Comparison of ENCODE assay signal across 15 cellular contexts in the genomic region with DNA sequence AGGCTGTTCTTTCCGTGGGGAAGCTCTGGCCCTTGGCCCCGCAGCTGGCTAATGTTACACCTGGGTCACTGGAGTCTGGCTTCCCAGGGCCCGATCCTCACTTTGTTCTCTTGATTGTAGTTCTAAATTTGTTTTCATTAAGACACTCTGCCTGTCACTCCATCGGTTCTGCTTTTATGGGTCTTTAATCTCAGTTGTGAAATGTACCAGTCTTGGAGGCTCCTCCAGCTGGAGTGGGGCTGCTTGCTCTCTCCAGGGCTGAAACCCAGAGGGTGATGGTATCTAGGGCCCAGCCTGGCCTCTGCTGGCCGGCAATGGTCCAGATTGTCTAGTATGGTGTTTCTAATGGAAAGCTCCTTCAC.
DNase-seq lines count a peak whose midpoint lies in the region; ATAC-seq, FAIRE-seq and TF ChIP-seq lines count a peak whose summit lies in the region.
"Had no signal": no experiment of that assay in that cellular context is flagged by ENCODE, and none has a peak within 500 bp of the region (broad histone marks: within the 10 kb centered on the region; RNA-seq: fewer than 3 reads in every experiment).

No MANE protein-coding gene starts in this region.

- peak overlapping the region; percentile 7 for H2AFZ ChIP-seq in astrocyte (ENCODE audit: low read depth, low read length)

- DNase-seq in astrocyte (ENCODE audit: low read depth), result no peak
- peak; percentile 93 for DNase-seq in left kidney (ENCODE audit: low read depth, low spot score)
- DNase-seq in stimulated activated effector memory CD8-positive, alpha-beta T cell treated with anti-CD3 and anti-CD28 coated beads, Interleukin-12 subunit alpha, Interleukin-12 subunit beta, amount 100 ng/mL, for 72 hours (ENCODE audit: low spot score in 2 of 2), result no peak
- DNase-seq in DMS 273 (lab: John Stamatoyannopoulos, UW; ENCODE audit: unreplicated experiment), result no peak
- no peak for DNase-seq in hepatic stellate cell (ENCODE audit: low spot score)
- DNase-seq: activated CD4-positive, alpha-beta memory T cell treated with anti-CD3 and anti-CD28 coated beads, Interleukin-2, amount 10 ng/mL, durations not matched to agents 7 days and 5 days; effector memory CD4-positive, alpha-beta T cell; naive thymus-derived CD4-positive, alpha-beta T cell; NCI-H1417 treated with DMSO at 0.1 percent for 48 hours; NCI-H446; T1000 had no signal

- TF ChIP-seq CTCF in astrocyte (IDR thresholded peaks at IDR 0.05; ENCODE audit: insufficient read depth, low read depth, low read length), result no peak

- H3K4me2 ChIP-seq in astrocyte (ENCODE audit: low read length), result peak overlapping the region; percentile 75

- H3K4me1 ChIP-seq in HUES64 (ENCODE audit: insufficient read depth, low read length) (peaks cover 36% of the 10 kb centered on the region), astrocyte (ENCODE audit: insufficient read depth, low read length) (peaks cover 42% of the 10 kb centered on the region)

- peaks cover 33% of the 10 kb centered on the region for H3K4me1 Mint-ChIP-seq in astrocyte (ENCODE audit: low read depth, unreplicated experiment)
- H3K4me1 Mint-ChIP-seq in stimulated activated effector memory CD8-positive, alpha-beta T cell treated with anti-CD3 and anti-CD28 coated beads, Interleukin-12 subunit alpha, Interleukin-12 subunit beta, amount 100 ng/mL, for 72 hours, result no peaks in the 10 kb centered on the region
- H3K4me1 Mint-ChIP-seq: activated CD4-positive, alpha-beta memory T cell treated with anti-CD3 and anti-CD28 coated beads, Interleukin-2, amount 10 ng/mL, durations not matched to agents 7 days and 5 days; activated T-helper 17 cell treated with anti-CD3 and anti-CD28 coated beads, Interleukin-2, amount 50 U/mL, for 72 hours; naive thymus-derived CD4-positive, alpha-beta T cell had no signal

- H3K27me3 ChIP-seq in HUES64 (ENCODE audit: insufficient read depth, low read length) (peaks cover 6% of the 10 kb centered on the region; the same call in 1 of the 2 replicates), astrocyte (ENCODE audit: insufficient read depth, low read length) (no peaks in the 10 kb centered on the region)
- H3K27me3 ChIP-seq: ascending aorta had no signal

- no peaks in the 10 kb centered on the region for H3K36me3 ChIP-seq in HUES64 (ENCODE audit: insufficient read depth, low read length)
- H3K36me3 ChIP-seq in astrocyte (ENCODE audit: insufficient read depth, low read length), result no peaks in the 10 kb centered on the region
- H3K36me3 ChIP-seq: ascending aorta had no signal

- no peaks in the 10 kb centered on the region for H3K36me3 Mint-ChIP-seq in astrocyte (ENCODE audit: low read depth, unreplicated experiment)
- no peaks in the 10 kb centered on the region for H3K36me3 Mint-ChIP-seq in stimulated activated effector memory CD8-positive, alpha-beta T cell treated with anti-CD3 and anti-CD28 coated beads, Interleukin-12 subunit alpha, Interleukin-12 subunit beta, amount 100 ng/mL, for 72 hours
- H3K36me3 Mint-ChIP-seq: naive thymus-derived CD4-positive, alpha-beta T cell had no signal

- H3K9ac ChIP-seq in HUES64 (ENCODE audit: low read depth, low read length) (peak overlapping the region; percentile 48; the same call in 1 of the 2 replicates), astrocyte (ENCODE audit: low read length) (peak overlapping the region; percentile 71)

- 75% methylated on average over 5 of the region's 5 CpGs for WGBS in HUES64

- H3K27ac ChIP-seq in HUES64 (ENCODE audit: low read depth, low read length) (peak overlapping the region; percentile 77), astrocyte (ENCODE audit: low read depth, low read length) (peak overlapping the region; percentile 88)
- H3K27ac ChIP-seq: ascending aorta had no signal

- no peak for FAIRE-seq in astrocyte (lab: Jason Lieb, UNC)

- peaks cover 4% of the 10 kb centered on the region for H3K9me3 Mint-ChIP-seq in astrocyte (ENCODE audit: unreplicated experiment)
- H3K9me3 Mint-ChIP-seq in stimulated activated effector memory CD8-positive, alpha-beta T cell treated with anti-CD3 and anti-CD28 coated beads, Interleukin-12 subunit alpha, Interleukin-12 subunit beta, amount 100 ng/mL, for 72 hours, result peaks cover 2% of the 10 kb centered on the region
- H3K9me3 Mint-ChIP-seq: activated CD4-positive, alpha-beta memory T cell treated with anti-CD3 and anti-CD28 coated beads, Interleukin-2, amount 10 ng/mL, durations not matched to agents 7 days and 5 days; activated T-helper 17 cell treated with anti-CD3 and anti-CD28 coated beads, Interleukin-2, amount 50 U/mL, for 72 hours; naive thymus-derived CD4-positive, alpha-beta T cell had no signal

- H3K4me3 Mint-ChIP-seq in astrocyte (ENCODE audit: unreplicated experiment), result no peak overlapping the region
- no peak overlapping the region for H3K4me3 Mint-ChIP-seq in stimulated activated effector memory CD8-positive, alpha-beta T cell treated with anti-CD3 and anti-CD28 coated beads, Interleukin-12 subunit alpha, Interleukin-12 subunit beta, amount 100 ng/mL, for 72 hours
- H3K4me3 Mint-ChIP-seq: activated CD4-positive, alpha-beta memory T cell treated with anti-CD3 and anti-CD28 coated beads, Interleukin-2, amount 10 ng/mL, durations not matched to agents 7 days and 5 days; activated T-helper 17 cell treated with anti-CD3 and anti-CD28 coated beads, Interleukin-2, amount 50 U/mL, for 72 hours; naive thymus-derived CD4-positive, alpha-beta T cell had no signal

- no peak overlapping the region for H3K4me3 ChIP-seq in HUES64 (ENCODE audit: low read length)
- H3K4me3 ChIP-seq in astrocyte (ENCODE audit: insufficient read depth, low read depth, low read length), result no peak overlapping the region
- H3K4me3 ChIP-seq: ascending aorta had no signal

- H3K9me3 ChIP-seq in HUES64 (ENCODE audit: insufficient read depth, low read depth, low read length) (no peaks in the 10 kb centered on the region), astrocyte (ENCODE audit: insufficient read depth, low read depth, low read length) (no peaks in the 10 kb centered on the region)

- H4K20me1 ChIP-seq in astrocyte (ENCODE audit: insufficient read depth, low read length), result no peaks in the 10 kb centered on the region

- H3K79me2 ChIP-seq in astrocyte (ENCODE audit: insufficient read depth, low read length), result no peaks in the 10 kb centered on the region

- peaks cover 4% of the 10 kb centered on the region for H3K27me3 Mint-ChIP-seq in astrocyte (ENCODE audit: low read depth, unreplicated experiment)
- H3K27me3 Mint-ChIP-seq: activated CD4-positive, alpha-beta memory T cell treated with anti-CD3 and anti-CD28 coated beads, Interleukin-2, amount 10 ng/mL, durations not matched to agents 7 days and 5 days; activated T-helper 17 cell treated with anti-CD3 and anti-CD28 coated beads, Interleukin-2, amount 50 U/mL, for 72 hours had no signal

- peak; percentile 15 for ATAC-seq in stimulated activated effector memory CD8-positive, alpha-beta T cell treated with anti-CD3 and anti-CD28 coated beads, Interleukin-12 subunit alpha, Interleukin-12 subunit beta, amount 100 ng/mL, for 72 hours
- ATAC-seq in HG03175 (IDR thresholded peaks at IDR 0.05; ENCODE audit: unreplicated experiment), result no peak
- ATAC-seq: activated T-helper 17 cell treated with anti-CD3 and anti-CD28 coated beads, Interleukin-2, amount 50 U/mL, for 72 hours; naive thymus-derived CD4-positive, alpha-beta T cell had no signal

- peak overlapping the region; percentile 97 for H3K27ac Mint-ChIP-seq in astrocyte (ENCODE audit: unreplicated experiment)
- H3K27ac Mint-ChIP-seq in stimulated activated effector memory CD8-positive, alpha-beta T cell treated with anti-CD3 and anti-CD28 coated beads, Interleukin-12 subunit alpha, Interleukin-12 subunit beta, amount 100 ng/mL, for 72 hours, result no peak overlapping the region
- H3K27ac Mint-ChIP-seq: activated CD4-positive, alpha-beta memory T cell treated with anti-CD3 and anti-CD28 coated beads, Interleukin-2, amount 10 ng/mL, durations not matched to agents 7 days and 5 days; activated T-helper 17 cell treated with anti-CD3 and anti-CD28 coated beads, Interleukin-2, amount 50 U/mL, for 72 hours had no signal
